ENCODE assay signal across 8 cellular contexts in the genomic region with DNA sequence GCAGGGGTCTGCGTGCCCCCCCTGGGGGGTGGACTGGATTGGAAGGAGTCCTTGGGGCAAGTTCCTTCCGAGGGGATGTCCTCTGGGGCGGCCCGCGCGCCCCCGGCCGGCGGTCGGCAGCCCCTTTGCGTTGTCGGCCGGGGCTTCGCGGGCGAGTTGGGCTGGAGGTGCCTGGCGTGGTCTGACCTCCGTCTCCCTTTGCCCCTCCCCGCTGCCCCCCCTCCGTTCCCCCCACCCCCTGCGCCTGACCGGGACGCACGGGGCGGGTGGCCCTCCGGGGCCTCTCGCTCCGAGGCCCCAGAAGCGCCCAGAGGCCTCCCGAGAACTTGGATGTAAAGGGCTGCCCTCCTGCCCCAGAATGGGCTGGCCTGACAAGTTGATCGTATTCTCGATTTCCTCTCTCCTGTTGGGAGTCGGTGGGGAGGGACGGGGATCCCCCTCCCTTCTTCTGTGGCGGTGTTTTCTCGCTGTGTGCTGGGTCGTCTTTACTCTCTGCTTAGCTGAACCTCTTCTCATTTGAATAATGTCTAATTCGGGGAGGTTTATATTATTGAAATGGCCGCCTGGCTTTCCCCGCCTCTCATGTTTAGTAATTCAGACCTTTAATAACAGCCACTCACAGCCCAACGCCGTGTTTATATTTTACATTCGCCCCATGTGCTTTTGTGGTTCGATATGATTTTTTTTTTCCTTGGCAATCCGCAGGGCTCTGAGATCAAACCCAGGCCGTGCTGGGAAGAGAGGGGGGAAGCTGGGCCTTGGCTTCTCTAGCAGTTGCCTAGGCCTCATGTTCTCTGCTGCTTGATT. TPM values are rescaled to one million over a fixed set of nuclear protein-coding genes. Genes with fewer than 3 reads are reported as not detected.
DNase-seq lines count a peak whose midpoint lies in the region; ATAC-seq and TF ChIP-seq lines count a peak whose summit lies in the region.

No MANE protein-coding gene starts in this region.

- peak overlapping the region in 1 of 2 donors; percentile 61 for H3K4me3 ChIP-seq in CD4-positive, alpha-beta memory T cell (ENCODE audit: low read length in 2 of 2)
- peak overlapping the region; percentile 79 for H3K4me3 ChIP-seq in endodermal cell (ENCODE audit: low read length)

- ATAC-seq in GM19395 (IDR thresholded peaks at IDR 0.05; ENCODE audit: unreplicated experiment) (peak; percentile 60), HG03565 (IDR thresholded peaks at IDR 0.05; ENCODE audit: unreplicated experiment) (peak; percentile 41)

- no peaks in the 10 kb centered on the region for H3K27me3 Mint-ChIP-seq in CD4-positive, alpha-beta memory T cell
- no peaks in the 10 kb centered on the region for H3K27me3 Mint-ChIP-seq in endodermal cell (ENCODE audit: insufficient read depth)

- peak overlapping the region; percentile 90 to 99 (median 97) for H3K4me3 Mint-ChIP-seq in CD4-positive, alpha-beta memory T cell
- peak overlapping the region; percentile 74 for H3K4me3 Mint-ChIP-seq in endodermal cell

- POLR2A ChIA-PET in CD4-positive, alpha-beta memory T cell (lab: Charles Lee; ENCODE audit: partially characterized antibody) = interaction anchor here (0.7 to 5.5 kb wide), 15 partner anchors 10 to 383 kb away, joined by 3 to 73 read pairs (median 5); a partner anchor contains a TSS

- no peaks in the 10 kb centered on the region for H3K27me3 ChIP-seq in CD4-positive, alpha-beta memory T cell (ENCODE audit: insufficient read depth, low read length)
- H3K27me3 ChIP-seq in endodermal cell (ENCODE audit: control insufficient read depth, insufficient read depth, low read length, poor library complexity, severe bottlenecking) = no peaks in the 10 kb centered on the region

- no peak for TF ChIP-seq CTCF in endodermal cell (conservative IDR thresholded peaks at IDR 0.05)

- intact Hi-C loops in CD4-positive, alpha-beta memory T cell (cut with micrococcal nuclease) = loop anchor here (2.0 to 5.0 kb wide), 7 partner anchors 97 to 957 kb away; a partner anchor contains a TSS

- H3K4me1 ChIP-seq in CD4-positive, alpha-beta memory T cell (ENCODE audit: insufficient read depth, low read length) = peaks cover 22% of the 10 kb centered on the region
- no peaks in the 10 kb centered on the region for H3K4me1 ChIP-seq in endodermal cell (ENCODE audit: control insufficient read depth, insufficient read depth, low read length)

- H3K27ac Mint-ChIP-seq in CD4-positive, alpha-beta memory T cell = peak overlapping the region; percentile 90 to 99 (median 98)
- peak overlapping the region; percentile 96 for H3K27ac Mint-ChIP-seq in endodermal cell

- H3K9ac ChIP-seq in endodermal cell (ENCODE audit: extremely low read depth, low read length, poor library complexity, severe bottlenecking) = peak overlapping the region; percentile 43

- WGBS in endodermal cell (ENCODE audit: insufficient coverage in 1 of 2, insufficient read length in 1 of 2), 2 experiments = 0 to 1% methylated on average over 13 to 46 of the region's 46 CpGs

- peaks cover 24 to 56% (median 40%) of the 10 kb centered on the region in 4 donors for H3K4me1 Mint-ChIP-seq in CD4-positive, alpha-beta memory T cell
- H3K4me1 Mint-ChIP-seq in endodermal cell = peaks cover 50% of the 10 kb centered on the region

- CTCF ChIA-PET in CD4-positive, alpha-beta memory T cell (lab: Charles Lee; ENCODE audit: partially characterized antibody) = interaction anchor here (0.6 to 2.3 kb wide), 11 partner anchors 10 to 332 kb away, joined by 3 to 14 read pairs (median 3); a partner anchor contains a TSS

- peak; percentile 70 to 85 (median 74) for DNase-seq in CD4-positive, alpha-beta memory T cell
- peak; percentile 80 for DNase-seq in NOMO-1 treated with DMSO at 0.1 percent for 48 hours (lab: John Stamatoyannopoulos, UW; ENCODE audit: unreplicated experiment)
- DNase-seq in activated CD8-positive, alpha-beta memory T cell treated with anti-CD3 and anti-CD28 coated beads, Interleukin-2, amount 50 U/mL, for 1 hour (ENCODE audit: extremely low read depth) = peak; percentile 20
- peak; percentile 87 for DNase-seq in endodermal cell
- peak; percentile 48 for DNase-seq in middle frontal gyrus (ENCODE audit: extremely low spot score, low spot score)
- peak; percentile 20 to 24 for DNase-seq in stimulated activated CD8-positive, alpha-beta memory T cell treated with anti-CD3 and anti-CD28 coated beads, Interleukin-2, amount 100 ng/mL, for 1 hour (ENCODE audit: low read depth in 2 of 2)

- peaks cover 0 to 15% of the 10 kb centered on the region in 2 donors for H3K36me3 Mint-ChIP-seq in CD4-positive, alpha-beta memory T cell
- H3K36me3 Mint-ChIP-seq in endodermal cell (ENCODE audit: low read depth) = no peaks in the 10 kb centered on the region

- peak overlapping the region; percentile 74 for H3K27ac ChIP-seq in CD4-positive, alpha-beta memory T cell (ENCODE audit: low read depth, low read length)
- peak overlapping the region; percentile 90 for H3K27ac ChIP-seq in endodermal cell (ENCODE audit: low read depth, low read length)

- no peaks in the 10 kb centered on the region for H3K36me3 ChIP-seq in CD4-positive, alpha-beta memory T cell (ENCODE audit: insufficient read depth, low read length)
- H3K36me3 ChIP-seq in endodermal cell (ENCODE audit: control insufficient read depth, insufficient read depth, low read length) = no peaks in the 10 kb centered on the region

- no peaks in the 10 kb centered on the region for H3K9me3 ChIP-seq in CD4-positive, alpha-beta memory T cell (ENCODE audit: control insufficient read depth in 1 of 2, low read length in 2 of 2)
- no peaks in the 10 kb centered on the region for H3K9me3 ChIP-seq in endodermal cell (ENCODE audit: control insufficient read depth, low read length)

- peaks cover 0 to 2% (median 0%) of the 10 kb centered on the region in 8 donors for H3K9me3 Mint-ChIP-seq in CD4-positive, alpha-beta memory T cell
- peaks cover under 1% of the 10 kb centered on the region for H3K9me3 Mint-ChIP-seq in endodermal cell

RNA-seq across cellular contexts. Expression of a gene that starts 1.3 kb away (rescaled TPM):
- 10 to 100 TPM; 17.9 to 22.9 TPM for total RNA-seq in CD4-positive, alpha-beta memory T cell
- polyA plus RNA-seq in CD4-positive, alpha-beta memory T cell = 10 to 100 TPM in 1 of 2 donors, 1 to 10 TPM in 1; 5.7 to 10.9 TPM
- total RNA-seq in endodermal cell = 10 to 100 TPM; 48.6 to 49.4 TPM
- 12.1 TPM for polyA plus RNA-seq in endodermal cell (2013, experiment 1 of 2)
- 15.6 TPM for polyA plus RNA-seq in endodermal cell (2013, experiment 2 of 2)

Comparison
In these comparisons a context has a peak if more than half of its experiments do, and no peak if none do; other contexts are left out.
1. DNase-seq: peak in every context shown above with its lines; median percentile 87 in endodermal cell; 80 in NOMO-1 treated with DMSO at 0.1 percent for 48 hours; 74 in CD4-positive, alpha-beta memory T cell; 48 in middle frontal gyrus; 22 in stimulated activated CD8-positive, alpha-beta memory T cell treated with anti-CD3 and anti-CD28 coated beads, Interleukin-2, amount 100 ng/mL, for 1 hour; 20 in activated CD8-positive, alpha-beta memory T cell treated with anti-CD3 and anti-CD28 coated beads, Interleukin-2, amount 50 U/mL, for 1 hour.